Comparison of ENCODE assay signal across 22 cellular contexts in genomic region chr3:60417590-60417989, GRCh38.
DNase-seq lines count a peak whose midpoint lies in the region; ATAC-seq, FAIRE-seq and TF ChIP-seq lines count a peak whose summit lies in the region.
"Had no signal": no experiment of that assay in that cellular context is flagged by ENCODE, and none has a peak within 500 bp of the region (broad histone marks: within the 10 kb centered on the region; RNA-seq: fewer than 3 reads in every experiment).

No MANE protein-coding gene starts in this region.

- DNase-seq in DMS 273 (lab: John Stamatoyannopoulos, UW; ENCODE audit: unreplicated experiment) (peak; percentile 2), DMS 273 treated with DMSO at 0.1 percent for 48 hours (lab: John Stamatoyannopoulos, UW) (no peak), NCI-H146 treated with DMSO at 0.1 percent for 48 hours (lab: John Stamatoyannopoulos, UW; ENCODE audit: unreplicated experiment) (peak; percentile 78), K562 (ENCODE audit: extremely low read depth in 1 of 4, low spot score in 3 of 4) (no peak), progenitor cell of endocrine pancreas (ENCODE audit: low spot score, unreplicated experiment) (no peak), SKM-1 treated with dmso at 0.1 percent for 144 hours (lab: John Stamatoyannopoulos, UW; ENCODE audit: unreplicated experiment) (no peak), OCI-M1 (lab: John Stamatoyannopoulos, UW) (no peak)
- no peak for DNase-seq in activated CD4-positive, alpha-beta T cell treated with anti-CD3 and anti-CD28 coated beads, Interleukin-2, amount 10 ng/mL, durations not matched to agents 7 days and 5 days
- DNase-seq: Caco-2; CD4-positive, CD25-positive, alpha-beta regulatory T cell; DMS79 treated with DMSO at 0.1 percent for 48 hours; GDM1; MV-4-11; NCI-H1694 treated with DMSO at 0.1 percent for 48 hours; NCI-H2107; PC-9 had no signal

- H3K36me3 ChIP-seq in K562 (ENCODE audit: control insufficient read depth, insufficient read depth, low read length): no peaks in the 10 kb centered on the region
- H3K36me3 ChIP-seq: SJCRH30 had no signal

- no peaks in the 10 kb centered on the region for H3K27me3 ChIP-seq in K562 (ENCODE audit: control insufficient read depth in 2 of 2, insufficient read depth in 2 of 2, low read length in 2 of 2)
- H3K27me3 ChIP-seq: SJCRH30 had no signal

- no peaks in the 10 kb centered on the region for H4K20me1 ChIP-seq in K562 (replicated peaks; ENCODE audit: control insufficient read depth, insufficient read depth, low read length)

- no peaks in the 10 kb centered on the region for H3K79me2 ChIP-seq in K562 (ENCODE audit: control insufficient read depth, insufficient read depth, low read length)

- H3K9me1 ChIP-seq in K562 (ENCODE audit: control insufficient read depth, insufficient read depth, low read length): no peaks in the 10 kb centered on the region

- no TSS peak for BruUV-seq in K562 (replicated peaks; lab: Mats Ljungman, UMichigan)

- in situ Hi-C loops in K562 (cut with MboI): no loop called here

- 34% methylated on average over 4 of the region's 4 CpGs for WGBS in K562 (ENCODE audit: insufficient coverage, low coverage, missing lambda C conversion rate)

- no peak for TF ChIP-seq POLR2A in K562 (conservative IDR thresholded peaks at IDR 0.05)

- no peak for ATAC-seq in K562
- ATAC-seq: GM12878, GM23338, HCT116 had no signal

- peak overlapping the region; percentile 38; the same call in 1 of the 2 replicates for H2AFZ ChIP-seq in K562 (ENCODE audit: low read depth, low read length)
- H2AFZ ChIP-seq: GM23338, PC-9 had no signal

- POLR2A ChIA-PET in K562 (lab: Yijun Ruan, JAX): no interaction called here
- POLR2A ChIA-PET in activated CD4-positive, alpha-beta T cell treated with anti-CD3 and anti-CD28 coated beads, Interleukin-2, amount 10 ng/mL, durations not matched to agents 7 days and 5 days (lab: Charles Lee): no interaction called here

- TF ChIP-seq EP300 in K562 (IDR thresholded peaks at IDR 0.05; ENCODE audit: low read length): no peak

- H3K36me3 Mint-ChIP-seq in progenitor cell of endocrine pancreas (ENCODE audit: insufficient read depth): no peaks in the 10 kb centered on the region
- H3K36me3 Mint-ChIP-seq in activated CD4-positive, alpha-beta T cell treated with anti-CD3 and anti-CD28 coated beads, Interleukin-2, amount 10 ng/mL, durations not matched to agents 7 days and 5 days (ENCODE audit: low read depth): peaks cover 3% of the 10 kb centered on the region
- H3K36me3 Mint-ChIP-seq: CD4-positive, CD25-positive, alpha-beta regulatory T cell had no signal

- no peak overlapping the region for H3K4me3 Mint-ChIP-seq in progenitor cell of endocrine pancreas (ENCODE audit: low read depth)
- H3K4me3 Mint-ChIP-seq in activated CD4-positive, alpha-beta T cell treated with anti-CD3 and anti-CD28 coated beads, Interleukin-2, amount 10 ng/mL, durations not matched to agents 7 days and 5 days: no peak overlapping the region
- H3K4me3 Mint-ChIP-seq: B cell; CD4-positive, CD25-positive, alpha-beta regulatory T cell; GM23338 had no signal

- no peaks in the 10 kb centered on the region for H3K27me3 Mint-ChIP-seq in progenitor cell of endocrine pancreas
- no peaks in the 10 kb centered on the region for H3K27me3 Mint-ChIP-seq in activated CD4-positive, alpha-beta T cell treated with anti-CD3 and anti-CD28 coated beads, Interleukin-2, amount 10 ng/mL, durations not matched to agents 7 days and 5 days
- H3K27me3 Mint-ChIP-seq: B cell; CD4-positive, CD25-positive, alpha-beta regulatory T cell had no signal

- no peak for TF ChIP-seq CTCF in K562 (IDR thresholded peaks at IDR 0.05 in 2 of 3, conservative IDR thresholded peaks at IDR 0.05 in 1 of 3; ENCODE audit: insufficient read depth in 2 of 3, low read depth in 1 of 3, low read length in 3 of 3)
- no peak for TF ChIP-seq CTCF in progenitor cell of endocrine pancreas (IDR thresholded peaks at IDR 0.05; ENCODE audit: unreplicated experiment)

- FAIRE-seq in K562 (lab: Jason Lieb, UNC): no peak
- FAIRE-seq: GM12878 had no signal

- intact Hi-C loops in K562 (cut with micrococcal nuclease): no loop called here

- peaks cover 13% of the 10 kb centered on the region for H3K4me1 Mint-ChIP-seq in progenitor cell of endocrine pancreas (ENCODE audit: low read depth)
- no peaks in the 10 kb centered on the region for H3K4me1 Mint-ChIP-seq in activated CD4-positive, alpha-beta T cell treated with anti-CD3 and anti-CD28 coated beads, Interleukin-2, amount 10 ng/mL, durations not matched to agents 7 days and 5 days
- H3K4me1 Mint-ChIP-seq: B cell; CD4-positive, CD25-positive, alpha-beta regulatory T cell had no signal

- H3K9ac ChIP-seq in K562 (ENCODE audit: insufficient read depth in 1 of 2, low read depth in 2 of 2, low read length in 2 of 2): no peak overlapping the region

- CTCF ChIA-PET in K562 (lab: Yijun Ruan, JAX; ENCODE audit: low intra/inter-chr PET ratio): no interaction called here
- CTCF ChIA-PET in activated CD4-positive, alpha-beta T cell treated with anti-CD3 and anti-CD28 coated beads, Interleukin-2, amount 10 ng/mL, durations not matched to agents 7 days and 5 days (lab: Charles Lee): no interaction called here

- H3K9me3 ChIP-seq in K562 (replicated peaks; ENCODE audit: control insufficient read depth, insufficient read depth, low read depth, low read length): no peaks in the 10 kb centered on the region
- H3K9me3 ChIP-seq: Caco-2, SJCRH30 had no signal

- H3K4me3 ChIP-seq in K562: no peak overlapping the region
- H3K4me3 ChIP-seq: GM12878, GM23338, PC-9, SJCRH30 had no signal

- no peaks in the 10 kb centered on the region for H3K9me3 Mint-ChIP-seq in progenitor cell of endocrine pancreas (ENCODE audit: low read depth)
- peaks cover 10% of the 10 kb centered on the region for H3K9me3 Mint-ChIP-seq in activated CD4-positive, alpha-beta T cell treated with anti-CD3 and anti-CD28 coated beads, Interleukin-2, amount 10 ng/mL, durations not matched to agents 7 days and 5 days
- H3K9me3 Mint-ChIP-seq: GM23338 had no signal

- H3K27ac Mint-ChIP-seq in progenitor cell of endocrine pancreas: peak overlapping the region; percentile 49
- H3K27ac Mint-ChIP-seq in activated CD4-positive, alpha-beta T cell treated with anti-CD3 and anti-CD28 coated beads, Interleukin-2, amount 10 ng/mL, durations not matched to agents 7 days and 5 days: no peak overlapping the region
- H3K27ac Mint-ChIP-seq: B cell; CD4-positive, CD25-positive, alpha-beta regulatory T cell; GM23338 had no signal

- H3K27ac ChIP-seq in K562 (ENCODE audit: extremely low read depth, low read depth, low read length): no peak overlapping the region
- H3K27ac ChIP-seq: 22Rv1, PC-9, SJCRH30 had no signal

- no peak for TF ChIP-seq RAD21 in K562 (CRISPR knock-in tag; conservative IDR thresholded peaks at IDR 0.05 in 1 of 2, IDR thresholded peaks at IDR 0.05 in 1 of 2)

- no peak overlapping the region for H3K4me2 ChIP-seq in K562 (ENCODE audit: insufficient read depth, low read length)
- H3K4me2 ChIP-seq: GM23338, PC-9 had no signal

- H3K4me1 ChIP-seq in K562 (replicated peaks in 1 of 2; ENCODE audit: control insufficient read depth in 2 of 2, insufficient read depth in 2 of 2, low read length in 2 of 2): no peaks in the 10 kb centered on the region; a peak in 1 of 5 replicates
- H3K4me1 ChIP-seq: Caco-2, SJCRH30 had no signal

TF ChIP-seq in K562, 482 proteins besides CTCF, POLR2A, EP300 and RAD21:
- TF ChIP-seq, protein P1, sequence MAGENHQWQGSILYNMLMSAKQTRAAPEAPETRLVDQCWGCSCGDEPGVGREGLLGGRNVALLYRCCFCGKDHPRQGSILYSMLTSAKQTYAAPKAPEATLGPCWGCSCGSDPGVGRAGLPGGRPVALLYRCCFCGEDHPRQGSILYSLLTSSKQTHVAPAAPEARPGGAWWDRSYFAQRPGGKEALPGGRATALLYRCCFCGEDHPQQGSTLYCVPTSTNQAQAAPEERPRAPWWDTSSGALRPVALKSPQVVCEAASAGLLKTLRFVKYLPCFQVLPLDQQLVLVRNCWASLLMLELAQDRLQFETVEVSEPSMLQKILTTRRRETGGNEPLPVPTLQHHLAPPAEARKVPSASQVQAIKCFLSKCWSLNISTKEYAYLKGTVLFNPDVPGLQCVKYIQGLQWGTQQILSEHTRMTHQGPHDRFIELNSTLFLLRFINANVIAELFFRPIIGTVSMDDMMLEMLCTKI (IDR thresholded peaks at IDR 0.05; ENCODE audit: partially characterized antibody): no peak
- TF ChIP-seq MEIS2 (IDR thresholded peaks at IDR 0.05; ENCODE audit: partially characterized antibody): peak; percentile 31

Comparison
In these comparisons a context has a peak if more than half of its experiments do, and no peak if none do; other contexts are left out.
1. DNase-seq: peak in DMS 273 (single experiment) and NCI-H146 treated with DMSO at 0.1 percent for 48 hours (single experiment); none in DMS 273 treated with DMSO at 0.1 percent for 48 hours (single experiment), K562 (0 of 4), progenitor cell of endocrine pancreas (single experiment), activated CD4-positive, alpha-beta T cell treated with anti-CD3 and anti-CD28 coated beads, Interleukin-2, amount 10 ng/mL, durations not matched to agents 7 days and 5 days (single experiment), SKM-1 treated with dmso at 0.1 percent for 144 hours (single experiment) and OCI-M1 (single experiment).